1 cellular context compared by ENCODE assay signal in the genomic region with DNA sequence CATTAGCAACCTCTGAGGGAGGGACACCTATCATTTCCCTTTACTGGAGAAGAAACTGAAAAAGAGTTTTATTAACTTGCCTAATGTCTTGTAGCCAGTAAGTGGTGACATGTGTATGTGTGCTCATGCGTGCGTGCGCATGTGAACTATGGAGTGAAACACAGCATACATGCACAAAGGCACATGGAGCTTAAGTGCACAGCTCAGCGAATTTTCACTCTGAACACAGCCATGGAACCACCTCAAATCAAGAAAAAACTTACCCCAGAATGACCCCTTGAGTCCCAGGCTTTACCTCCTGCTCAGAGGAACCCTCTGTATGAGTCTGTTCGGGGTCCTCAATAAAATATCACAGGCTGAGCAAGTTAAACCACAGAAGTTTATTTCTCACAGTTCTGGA.
TF ChIP-seq lines count a peak whose summit lies in the region.

No MANE protein-coding gene starts in this region.

TF ChIP-seq in A549, 52 proteins besides CTCF, POLR2A, EP300 and RAD21 (continued from another document):
- TF ChIP-seq, protein P1, sequence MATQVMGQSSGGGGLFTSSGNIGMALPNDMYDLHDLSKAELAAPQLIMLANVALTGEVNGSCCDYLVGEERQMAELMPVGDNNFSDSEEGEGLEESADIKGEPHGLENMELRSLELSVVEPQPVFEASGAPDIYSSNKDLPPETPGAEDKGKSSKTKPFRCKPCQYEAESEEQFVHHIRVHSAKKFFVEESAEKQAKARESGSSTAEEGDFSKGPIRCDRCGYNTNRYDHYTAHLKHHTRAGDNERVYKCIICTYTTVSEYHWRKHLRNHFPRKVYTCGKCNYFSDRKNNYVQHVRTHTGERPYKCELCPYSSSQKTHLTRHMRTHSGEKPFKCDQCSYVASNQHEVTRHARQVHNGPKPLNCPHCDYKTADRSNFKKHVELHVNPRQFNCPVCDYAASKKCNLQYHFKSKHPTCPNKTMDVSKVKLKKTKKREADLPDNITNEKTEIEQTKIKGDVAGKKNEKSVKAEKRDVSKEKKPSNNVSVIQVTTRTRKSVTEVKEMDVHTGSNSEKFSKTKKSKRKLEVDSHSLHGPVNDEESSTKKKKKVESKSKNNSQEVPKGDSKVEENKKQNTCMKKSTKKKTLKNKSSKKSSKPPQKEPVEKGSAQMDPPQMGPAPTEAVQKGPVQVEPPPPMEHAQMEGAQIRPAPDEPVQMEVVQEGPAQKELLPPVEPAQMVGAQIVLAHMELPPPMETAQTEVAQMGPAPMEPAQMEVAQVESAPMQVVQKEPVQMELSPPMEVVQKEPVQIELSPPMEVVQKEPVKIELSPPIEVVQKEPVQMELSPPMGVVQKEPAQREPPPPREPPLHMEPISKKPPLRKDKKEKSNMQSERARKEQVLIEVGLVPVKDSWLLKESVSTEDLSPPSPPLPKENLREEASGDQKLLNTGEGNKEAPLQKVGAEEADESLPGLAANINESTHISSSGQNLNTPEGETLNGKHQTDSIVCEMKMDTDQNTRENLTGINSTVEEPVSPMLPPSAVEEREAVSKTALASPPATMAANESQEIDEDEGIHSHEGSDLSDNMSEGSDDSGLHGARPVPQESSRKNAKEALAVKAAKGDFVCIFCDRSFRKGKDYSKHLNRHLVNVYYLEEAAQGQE (IDR thresholded peaks at IDR 0.05) = no peak
